ENCODE assay signal across 15 cellular contexts in the genomic region with DNA sequence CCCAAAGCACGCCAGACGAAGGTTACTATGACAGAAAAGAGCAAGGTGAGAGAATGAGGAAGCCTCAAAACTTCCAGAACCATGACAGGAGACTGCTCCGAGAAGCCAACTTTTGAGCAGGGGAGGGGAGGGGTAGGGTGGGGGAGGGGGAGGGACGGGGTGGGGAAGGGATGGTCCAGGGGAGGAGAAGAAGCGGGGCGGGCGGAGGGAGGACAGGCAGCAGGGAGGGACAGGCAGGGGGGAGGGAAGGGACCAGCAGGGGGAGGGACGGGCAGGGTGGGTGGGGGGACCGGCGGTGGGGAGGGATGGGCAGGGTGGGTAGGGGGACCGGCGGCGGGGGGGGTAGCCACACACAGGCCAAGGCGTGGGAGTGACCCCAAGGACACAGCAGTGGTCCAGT. TPM values are rescaled to one million over a fixed set of nuclear protein-coding genes. Genes with fewer than 3 reads are reported as not detected.
DNase-seq lines count a peak whose midpoint lies in the region; ATAC-seq and TF ChIP-seq lines count a peak whose summit lies in the region.
"Had no signal": no experiment of that assay in that cellular context is flagged by ENCODE, and none has a peak within 500 bp of the region (broad histone marks: within the 10 kb centered on the region; RNA-seq: fewer than 3 reads in every experiment).

No MANE protein-coding gene starts in this region.

- peaks cover 28% of the 10 kb centered on the region for H3K4me1 Mint-ChIP-seq in CD4-positive, alpha-beta T cell (ENCODE audit: low read depth)
- H3K4me1 Mint-ChIP-seq in activated naive CD8-positive, alpha-beta T cell treated with anti-CD3 and anti-CD28 coated beads, Interleukin-2, amount 10 ng/mL, durations not matched to agents 7 days and 5 days: peaks cover 15% of the 10 kb centered on the region
- peaks cover 20 to 48% of the 10 kb centered on the region in 2 donors for H3K4me1 Mint-ChIP-seq in natural killer cell

- H3K27ac ChIP-seq in CD4-positive, alpha-beta T cell (ENCODE audit: low read depth, low read length): no peak overlapping the region
- H3K27ac ChIP-seq in DND-41 (ENCODE audit: low read length): no peak overlapping the region
- H3K27ac ChIP-seq: HL-60, KMS-11, ovary, SJSA1 had no signal

- peak overlapping the region; percentile 84 for H3K4me3 Mint-ChIP-seq in CD4-positive, alpha-beta T cell
- peak overlapping the region; percentile 31 for H3K4me3 Mint-ChIP-seq in activated naive CD8-positive, alpha-beta T cell treated with anti-CD3 and anti-CD28 coated beads, Interleukin-2, amount 10 ng/mL, durations not matched to agents 7 days and 5 days
- peak overlapping the region; percentile 28 for H3K4me3 Mint-ChIP-seq in natural killer cell

- ATAC-seq in CD4-positive, alpha-beta T cell (ENCODE audit: poor library complexity): no peak
- ATAC-seq in DND-41 (ENCODE audit: insufficient read depth, low read depth) (no peak), natural killer cell (no peak), HG03095 (IDR thresholded peaks at IDR 0.05; ENCODE audit: unreplicated experiment) (no peak)
- no peak for ATAC-seq in activated naive CD8-positive, alpha-beta T cell treated with anti-CD3 and anti-CD28 coated beads, Interleukin-2, amount 10 ng/mL, durations not matched to agents 7 days and 5 days (ENCODE audit: low read depth)

- no peak overlapping the region for H2AFZ ChIP-seq in DND-41 (ENCODE audit: low read depth, low read length)

- peaks cover 78% of the 10 kb centered on the region for H4K20me1 ChIP-seq in DND-41 (ENCODE audit: insufficient read depth, low read length)

- intact Hi-C loops in CD4-positive, alpha-beta T cell (cut with DNase I, micrococcal nuclease): no loop called here
- intact Hi-C loops in natural killer cell (cut with micrococcal nuclease): no loop called here

- H3K9me3 Mint-ChIP-seq in CD4-positive, alpha-beta T cell: no peaks in the 10 kb centered on the region
- no peaks in the 10 kb centered on the region for H3K9me3 Mint-ChIP-seq in activated naive CD8-positive, alpha-beta T cell treated with anti-CD3 and anti-CD28 coated beads, Interleukin-2, amount 10 ng/mL, durations not matched to agents 7 days and 5 days
- H3K9me3 Mint-ChIP-seq in natural killer cell: no peaks in the 10 kb centered on the region

- no peaks in the 10 kb centered on the region for H3K9me3 ChIP-seq in CD4-positive, alpha-beta T cell (ENCODE audit: control insufficient read depth, low read length)
- no peaks in the 10 kb centered on the region for H3K9me3 ChIP-seq in DND-41 (ENCODE audit: insufficient read depth, low read length, severe bottlenecking)
- H3K9me3 ChIP-seq: ovary, SJSA1 had no signal

- POLR2A ChIA-PET in CD4-positive, alpha-beta T cell (lab: Charles Lee): no interaction called here
- POLR2A ChIA-PET in activated naive CD8-positive, alpha-beta T cell treated with anti-CD3 and anti-CD28 coated beads, Interleukin-2, amount 10 ng/mL, durations not matched to agents 7 days and 5 days (lab: Charles Lee): no interaction called here

- no peak overlapping the region; the same call in 1 of the 2 replicates for H3K9ac ChIP-seq in DND-41 (ENCODE audit: low read depth, low read length)
- H3K9ac ChIP-seq: KMS-11 had no signal

- H3K27me3 ChIP-seq in CD4-positive, alpha-beta T cell (ENCODE audit: control insufficient read depth, insufficient read depth, low read length): no peaks in the 10 kb centered on the region
- no peaks in the 10 kb centered on the region for H3K27me3 ChIP-seq in DND-41 (ENCODE audit: insufficient read depth, low read length, poor library complexity)
- H3K27me3 ChIP-seq: ovary, SJSA1 had no signal

- H3K4me2 ChIP-seq in DND-41 (ENCODE audit: insufficient read depth, low read length): peak overlapping the region; percentile 84

- peak overlapping the region in 1 of 2 experiments; percentile 59; a peak in 1 of 4 replicates for H3K4me3 ChIP-seq in DND-41 (ENCODE audit: low read depth in 1 of 2, low read length in 2 of 2)
- H3K4me3 ChIP-seq: ovary, SJSA1 had no signal

- H3K36me3 ChIP-seq in DND-41 (ENCODE audit: insufficient read depth, low read length): peaks cover 59% of the 10 kb centered on the region
- H3K36me3 ChIP-seq: ovary had no signal

- H3K36me3 Mint-ChIP-seq in CD4-positive, alpha-beta T cell (ENCODE audit: low read depth): peaks cover 28% of the 10 kb centered on the region
- H3K36me3 Mint-ChIP-seq in activated naive CD8-positive, alpha-beta T cell treated with anti-CD3 and anti-CD28 coated beads, Interleukin-2, amount 10 ng/mL, durations not matched to agents 7 days and 5 days: peaks cover 6% of the 10 kb centered on the region
- no peaks in the 10 kb centered on the region for H3K36me3 Mint-ChIP-seq in natural killer cell

- no peak overlapping the region for H3K27ac Mint-ChIP-seq in CD4-positive, alpha-beta T cell
- peak overlapping the region; percentile 56 for H3K27ac Mint-ChIP-seq in activated naive CD8-positive, alpha-beta T cell treated with anti-CD3 and anti-CD28 coated beads, Interleukin-2, amount 10 ng/mL, durations not matched to agents 7 days and 5 days
- H3K27ac Mint-ChIP-seq in natural killer cell: peak overlapping the region in 1 of 2 donors; percentile 74

- TF ChIP-seq CTCF in CD4-positive, alpha-beta T cell (IDR thresholded peaks at IDR 0.05): no peak
- TF ChIP-seq CTCF in DND-41 (IDR thresholded peaks at IDR 0.05; ENCODE audit: borderline replicate concordance, extremely low read depth, low read length, poor library complexity, severe bottlenecking): no peak
- TF ChIP-seq CTCF in natural killer cell (IDR thresholded peaks at IDR 0.05): no peak

- DNase-seq in CD4-positive, alpha-beta T cell: no peak
- DNase-seq in DND-41: no peak
- no peak for DNase-seq in activated naive CD8-positive, alpha-beta T cell treated with anti-CD3 and anti-CD28 coated beads, Interleukin-2, amount 10 ng/mL, durations not matched to agents 7 days and 5 days
- DNase-seq in natural killer cell: no peak
- no peak for DNase-seq in RKO (ENCODE audit: low spot score)
- DNase-seq in epidermal melanocyte (ENCODE audit: insufficient read length, low spot score): no peak
- DNase-seq: amniotic stem cell, C1 segment of cervical spinal cord, NCI-H1417, NCI-H345, ovary had no signal

- H3K79me2 ChIP-seq in DND-41 (ENCODE audit: insufficient read depth, low read length): peaks cover 86% of the 10 kb centered on the region

- peaks cover 51% of the 10 kb centered on the region for H3K4me1 ChIP-seq in DND-41 (ENCODE audit: insufficient read depth, low read length)

- CTCF ChIA-PET in CD4-positive, alpha-beta T cell (lab: Charles Lee): no interaction called here

- no peaks in the 10 kb centered on the region for H3K27me3 Mint-ChIP-seq in CD4-positive, alpha-beta T cell
- H3K27me3 Mint-ChIP-seq in activated naive CD8-positive, alpha-beta T cell treated with anti-CD3 and anti-CD28 coated beads, Interleukin-2, amount 10 ng/mL, durations not matched to agents 7 days and 5 days: no peaks in the 10 kb centered on the region
- H3K27me3 Mint-ChIP-seq in natural killer cell (ENCODE audit: low read depth in 2 of 2): no peaks in the 10 kb centered on the region

RNA-seq across cellular contexts. Expression of a gene that starts 2.0 kb away (rescaled TPM):
- 100 to 1,000 TPM; 130 to 137 TPM for total RNA-seq in CD4-positive, alpha-beta T cell
- total RNA-seq in activated naive CD8-positive, alpha-beta T cell treated with anti-CD3 and anti-CD28 coated beads, Interleukin-2, amount 10 ng/mL, durations not matched to agents 7 days and 5 days: 100 to 1,000 TPM; 143 to 158 TPM
- total RNA-seq in natural killer cell: 100 to 1,000 TPM; 150 to 189 (median 181) TPM

RNA-seq across cellular contexts. Expression of a gene that starts 2.2 kb away (rescaled TPM):
- total RNA-seq in CD4-positive, alpha-beta T cell: 10 to 100 TPM; 11.6 to 12.9 TPM
- total RNA-seq in activated naive CD8-positive, alpha-beta T cell treated with anti-CD3 and anti-CD28 coated beads, Interleukin-2, amount 10 ng/mL, durations not matched to agents 7 days and 5 days: 10 to 100 TPM; 19.3 TPM
- 10 to 100 TPM in 2 of 3 donors, 1 to 10 TPM in 1; 8.0 to 14.6 (median 12.3) TPM for total RNA-seq in natural killer cell

RNA-seq across cellular contexts. Expression of a gene that starts 8.7 kb away (rescaled TPM):
- 1 to 10 TPM; 3.3 to 3.4 TPM for total RNA-seq in CD4-positive, alpha-beta T cell
- 1 to 10 TPM; 1.2 to 1.3 TPM for total RNA-seq in activated naive CD8-positive, alpha-beta T cell treated with anti-CD3 and anti-CD28 coated beads, Interleukin-2, amount 10 ng/mL, durations not matched to agents 7 days and 5 days
- 1 to 10 TPM in 2 of 3 donors, under 1 TPM in 1; 0.66 to 1.4 (median 1.3) TPM for total RNA-seq in natural killer cell

RNA-seq across cellular contexts. Expression of a gene that starts 14.0 kb away (rescaled TPM):
- total RNA-seq in CD4-positive, alpha-beta T cell: 10 to 100 TPM; 18.1 to 19.2 TPM
- total RNA-seq in activated naive CD8-positive, alpha-beta T cell treated with anti-CD3 and anti-CD28 coated beads, Interleukin-2, amount 10 ng/mL, durations not matched to agents 7 days and 5 days: 10 to 100 TPM; 22.3 to 22.4 TPM
- 10 to 100 TPM; 11.1 to 13.0 (median 12.9) TPM for total RNA-seq in natural killer cell

RNA-seq across cellular contexts. Expression of a gene that starts 14.7 kb away (rescaled TPM):
- total RNA-seq in CD4-positive, alpha-beta T cell: 10 to 100 TPM; 45.3 to 46.4 TPM
- 10 to 100 TPM; 80.2 to 86.3 TPM for total RNA-seq in activated naive CD8-positive, alpha-beta T cell treated with anti-CD3 and anti-CD28 coated beads, Interleukin-2, amount 10 ng/mL, durations not matched to agents 7 days and 5 days
- 10 to 100 TPM; 56.1 to 59.7 (median 59.0) TPM for total RNA-seq in natural killer cell

Comparison
In these comparisons a context has a peak if more than half of its experiments do, and no peak if none do; other contexts are left out.
1. H3K4me3 Mint-ChIP-seq: peak in every context shown above with its lines; median percentile 84 in CD4-positive, alpha-beta T cell; 31 in activated naive CD8-positive, alpha-beta T cell treated with anti-CD3 and anti-CD28 coated beads, Interleukin-2, amount 10 ng/mL, durations not matched to agents 7 days and 5 days; 28 in natural killer cell.